In genomic region chr4:173522160-173522873, GRCh38 we compare ENCODE assay signal across 8 cellular contexts. TPM values are rescaled to one million over a fixed set of nuclear protein-coding genes. Genes with fewer than 3 reads are reported as not detected.
DNase-seq lines count a peak whose midpoint lies in the region; ATAC-seq, FAIRE-seq and TF ChIP-seq lines count a peak whose summit lies in the region.

No MANE protein-coding gene starts in this region.

- H3K9me3 ChIP-seq in iPS-18a (ENCODE audit: control insufficient read depth, low read depth, low read length) (no peaks in the 10 kb centered on the region), small intestine (ENCODE audit: control insufficient read depth, low read depth) (no peaks in the 10 kb centered on the region)

- H3K4me3 ChIP-seq in HL-60 (replicated peaks; ENCODE audit: insufficient read depth, low read length) (peak overlapping the region; percentile 29), astrocyte of the cerebellum (ENCODE audit: low read depth, low read length) (peak overlapping the region; percentile 44), iPS-18a (ENCODE audit: low read length) (peak overlapping the region; percentile 29), small intestine (ENCODE audit: low read depth in 1 of 2, low read length in 2 of 2) (no peak overlapping the region)

- peaks cover 98% of the 10 kb centered on the region for H3K27me3 ChIP-seq in HL-60 (ENCODE audit: insufficient read depth, poor library complexity, severe bottlenecking)
- peaks cover 100% of the 10 kb centered on the region for H3K27me3 ChIP-seq in iPS-18a (ENCODE audit: control insufficient read depth, insufficient read depth, low read length)
- peaks cover 5 to 76% of the 10 kb centered on the region in 2 donors for H3K27me3 ChIP-seq in small intestine (ENCODE audit: control insufficient read depth in 2 of 2, insufficient read depth in 2 of 2, low read length in 2 of 2)

- H3K27ac ChIP-seq in HL-60 (replicated peaks): no peak overlapping the region
- no peak overlapping the region for H3K27ac ChIP-seq in iPS-18a (ENCODE audit: low read length)
- H3K27ac ChIP-seq in small intestine (ENCODE audit: low read depth in 1 of 2, low read length in 1 of 2): peak overlapping the region in 1 of 2 donors; percentile 94

- H3K36me3 ChIP-seq in iPS-18a (ENCODE audit: control insufficient read depth, low read depth, low read length) (no peaks in the 10 kb centered on the region), small intestine (ENCODE audit: control insufficient read depth in 2 of 2, insufficient read depth in 2 of 2, low read length in 2 of 2) (no peaks in the 10 kb centered on the region)

- H3K9ac ChIP-seq in iPS-18a (ENCODE audit: low read length): no peak overlapping the region

- DNase-seq in AG08395 (ENCODE audit: low spot score) (peak; percentile 96), HL-60 (ENCODE audit: low read depth in 1 of 2, low spot score in 1 of 2) (peak in 1 of 2 experiments; percentile 20), astrocyte of the cerebellum (ENCODE audit: low read depth) (peak; percentile 63), small intestine (peak; percentile 27), NCI-H187 treated with DMSO at 0.1 percent for 48 hours (lab: John Stamatoyannopoulos, UW) (no peak), T1000 (lab: John Stamatoyannopoulos, UW) (no peak)

- no peak for FAIRE-seq in small intestine (lab: Jason Lieb, UNC)

- in situ Hi-C loops in astrocyte of the cerebellum (cut with HindIII; ENCODE audit: low sequenced_read_pairs): no loop called here

- H3K4me1 ChIP-seq in iPS-18a (ENCODE audit: control insufficient read depth, low read depth, low read length): peaks cover 36% of the 10 kb centered on the region
- no peaks in the 10 kb centered on the region for H3K4me1 ChIP-seq in small intestine (ENCODE audit: control insufficient read depth in 2 of 2, insufficient read depth in 1 of 2, low read depth in 1 of 2, low read length in 1 of 2)

- TF ChIP-seq CTCF in HL-60 (IDR thresholded peaks at IDR 0.05; ENCODE audit: insufficient read depth, low read length) (no peak), astrocyte of the cerebellum (IDR thresholded peaks at IDR 0.05; ENCODE audit: low read depth, low read length, missing control alignments) (no peak)

- 2 to 5% (median 3%) methylated on average over 60 of the region's 60 CpGs for WGBS in small intestine, 3 donors

- no peak for ATAC-seq in GM19324 (IDR thresholded peaks at IDR 0.05; ENCODE audit: low FRiP score, unreplicated experiment)

RNA-seq across cellular contexts. Expression of gene HAND2, which starts 7.7 kb away (rescaled TPM):
- polyA plus RNA-seq in small intestine: 10 to 100 TPM in 1 of 3 donors, not detected in 2; 16.3 TPM

Comparison
In these comparisons a context has a peak if more than half of its experiments do, and no peak if none do; other contexts are left out.
1. DNase-seq: peak in AG08395 (single experiment), astrocyte of the cerebellum (single experiment) and small intestine (single experiment); none in NCI-H187 treated with DMSO at 0.1 percent for 48 hours (single experiment) and T1000 (single experiment).
2. H3K4me3 ChIP-seq: peak in HL-60 (single experiment), astrocyte of the cerebellum (single experiment) and iPS-18a (single experiment); none in small intestine (0 of 2).